26 cellular contexts compared by ENCODE assay signal in the genomic region with DNA sequence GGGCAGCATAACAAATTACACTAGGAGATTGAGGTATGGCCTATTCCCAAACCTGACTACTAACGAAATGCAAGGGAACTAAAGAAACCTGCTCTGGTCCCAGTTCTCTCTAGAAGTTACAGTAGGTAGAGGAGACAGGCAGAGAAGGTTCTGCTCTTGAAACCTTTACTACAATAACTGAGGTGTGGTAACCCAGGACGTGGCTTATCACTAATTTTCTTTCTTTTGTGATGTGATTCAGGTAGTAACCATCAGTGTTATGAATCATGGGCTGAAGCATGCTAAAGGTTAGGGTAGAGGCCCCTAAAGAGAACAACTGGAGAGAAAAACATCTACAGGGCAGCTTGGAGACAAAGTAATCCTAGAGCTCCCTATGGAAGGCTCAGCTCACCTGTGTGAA. TPM values are rescaled to one million over a fixed set of nuclear protein-coding genes. Genes with fewer than 3 reads are reported as not detected.
DNase-seq lines count a peak whose midpoint lies in the region; ATAC-seq and TF ChIP-seq lines count a peak whose summit lies in the region.
"Had no signal": no experiment of that assay in that cellular context is flagged by ENCODE, and none has a peak within 500 bp of the region (broad histone marks: within the 10 kb centered on the region; RNA-seq: fewer than 3 reads in every experiment).

No MANE protein-coding gene starts in this region.

- peaks cover 0 to 4% of the 10 kb centered on the region in 2 donors for H3K36me3 Mint-ChIP-seq in activated naive CD4-positive, alpha-beta T cell treated with anti-CD3 and anti-CD28 coated beads, Interleukin-2, amount 50 U/mL, for 72 hours
- peaks cover 14% of the 10 kb centered on the region for H3K36me3 Mint-ChIP-seq in activated naive CD4-positive, alpha-beta T cell treated with anti-CD3 and anti-CD28 coated beads for 36 hours (ENCODE audit: low read depth)
- H3K36me3 Mint-ChIP-seq in activated naive CD8-positive, alpha-beta T cell treated with anti-CD3 and anti-CD28 coated beads, Interleukin-2, amount 50 U/mL, for 24 hours (ENCODE audit: low read depth): peaks cover 37% of the 10 kb centered on the region
- peaks cover 71% of the 10 kb centered on the region for H3K36me3 Mint-ChIP-seq in stimulated activated effector memory CD8-positive, alpha-beta T cell treated with anti-CD3 and anti-CD28 coated beads, Interleukin-12 subunit alpha, Interleukin-12 subunit beta, amount 100 ng/mL, for 72 hours

- no peak overlapping the region for H3K27ac ChIP-seq in PC-3 (ENCODE audit: low read length)
- H3K27ac ChIP-seq: BLaER1, Peyer's patch, SK-N-MC had no signal

- no peaks in the 10 kb centered on the region for H3F3A ChIP-seq in PC-3 (ENCODE audit: low read length, unreplicated experiment)

- H3K9me2 ChIP-seq in PC-3 (replicated peaks; ENCODE audit: low read length): no peaks in the 10 kb centered on the region

- no peak overlapping the region for H3K4me2 ChIP-seq in PC-3 (ENCODE audit: low read length)
- H3K4me2 ChIP-seq: BLaER1 had no signal

- no peaks in the 10 kb centered on the region for H4K20me1 ChIP-seq in PC-3 (ENCODE audit: low read length)
- H4K20me1 ChIP-seq: BLaER1 had no signal

- H3K4me3 Mint-ChIP-seq in activated naive CD4-positive, alpha-beta T cell treated with anti-CD3 and anti-CD28 coated beads for 36 hours: no peak overlapping the region
- no peak overlapping the region for H3K4me3 Mint-ChIP-seq in activated naive CD8-positive, alpha-beta T cell treated with anti-CD3 and anti-CD28 coated beads, Interleukin-2, amount 50 U/mL, for 24 hours
- no peak overlapping the region for H3K4me3 Mint-ChIP-seq in stimulated activated effector memory CD8-positive, alpha-beta T cell treated with anti-CD3 and anti-CD28 coated beads, Interleukin-12 subunit alpha, Interleukin-12 subunit beta, amount 100 ng/mL, for 72 hours
- H3K4me3 Mint-ChIP-seq: CD4-positive, alpha-beta T cell had no signal

- H3K4me1 ChIP-seq in PC-3 (ENCODE audit: insufficient read depth, low read length): peaks cover 9% of the 10 kb centered on the region; the same call in 1 of the 2 replicates
- H3K4me1 ChIP-seq: BLaER1 had no signal

- H2AFZ ChIP-seq in PC-3 (ENCODE audit: low read length): no peak overlapping the region

- peak; percentile 40 to 48 for ATAC-seq in activated naive CD4-positive, alpha-beta T cell treated with anti-CD3 and anti-CD28 coated beads, Interleukin-2, amount 50 U/mL, for 72 hours
- ATAC-seq in PC-3 (no peak), GM18868 (IDR thresholded peaks at IDR 0.05; ENCODE audit: unreplicated experiment) (no peak)
- no peak for ATAC-seq in activated naive CD8-positive, alpha-beta T cell treated with anti-CD3 and anti-CD28 coated beads, Interleukin-2, amount 50 U/mL, for 24 hours
- ATAC-seq in stimulated activated effector memory CD8-positive, alpha-beta T cell treated with anti-CD3 and anti-CD28 coated beads, Interleukin-12 subunit alpha, Interleukin-12 subunit beta, amount 100 ng/mL, for 72 hours: peak; percentile 50
- ATAC-seq: HCT116 had no signal

- no peaks in the 10 kb centered on the region for H3K9me3 Mint-ChIP-seq in activated naive CD4-positive, alpha-beta T cell treated with anti-CD3 and anti-CD28 coated beads, Interleukin-2, amount 50 U/mL, for 72 hours
- no peaks in the 10 kb centered on the region for H3K9me3 Mint-ChIP-seq in activated naive CD4-positive, alpha-beta T cell treated with anti-CD3 and anti-CD28 coated beads for 36 hours
- H3K9me3 Mint-ChIP-seq in activated naive CD8-positive, alpha-beta T cell treated with anti-CD3 and anti-CD28 coated beads, Interleukin-2, amount 50 U/mL, for 24 hours: no peaks in the 10 kb centered on the region
- H3K9me3 Mint-ChIP-seq in stimulated activated effector memory CD8-positive, alpha-beta T cell treated with anti-CD3 and anti-CD28 coated beads, Interleukin-12 subunit alpha, Interleukin-12 subunit beta, amount 100 ng/mL, for 72 hours: no peaks in the 10 kb centered on the region
- H3K9me3 Mint-ChIP-seq: CD4-positive, alpha-beta T cell had no signal

- H3K9ac ChIP-seq in PC-3 (ENCODE audit: low read length): no peak overlapping the region
- H3K9ac ChIP-seq: BLaER1 had no signal

- H3K79me2 ChIP-seq in PC-3 (ENCODE audit: low read length): no peaks in the 10 kb centered on the region

- H3K36me3 ChIP-seq in PC-3 (ENCODE audit: low read depth, low read length): peaks cover 34% of the 10 kb centered on the region

- H3K27me3 ChIP-seq in PC-3 (ENCODE audit: low read length): no peaks in the 10 kb centered on the region
- H3K27me3 ChIP-seq: BLaER1, Peyer's patch had no signal

- no peaks in the 10 kb centered on the region for H3K9me3 ChIP-seq in PC-3 (ENCODE audit: low read length)
- H3K9me3 ChIP-seq: BLaER1, Peyer's patch had no signal

- TF ChIP-seq CTCF in PC-3 (conservative IDR thresholded peaks at IDR 0.05; ENCODE audit: low read depth, low read length): no peak

- H3K27me3 Mint-ChIP-seq in activated naive CD4-positive, alpha-beta T cell treated with anti-CD3 and anti-CD28 coated beads for 36 hours (ENCODE audit: low read depth): no peaks in the 10 kb centered on the region
- no peaks in the 10 kb centered on the region for H3K27me3 Mint-ChIP-seq in activated naive CD8-positive, alpha-beta T cell treated with anti-CD3 and anti-CD28 coated beads, Interleukin-2, amount 50 U/mL, for 24 hours
- H3K27me3 Mint-ChIP-seq: CD4-positive, alpha-beta T cell had no signal

- H3K27ac Mint-ChIP-seq in activated naive CD4-positive, alpha-beta T cell treated with anti-CD3 and anti-CD28 coated beads, Interleukin-2, amount 50 U/mL, for 72 hours: no peak overlapping the region
- H3K27ac Mint-ChIP-seq in activated naive CD4-positive, alpha-beta T cell treated with anti-CD3 and anti-CD28 coated beads for 36 hours: no peak overlapping the region
- peak overlapping the region; percentile 2 for H3K27ac Mint-ChIP-seq in activated naive CD8-positive, alpha-beta T cell treated with anti-CD3 and anti-CD28 coated beads, Interleukin-2, amount 50 U/mL, for 24 hours
- peak overlapping the region; percentile 60 for H3K27ac Mint-ChIP-seq in stimulated activated effector memory CD8-positive, alpha-beta T cell treated with anti-CD3 and anti-CD28 coated beads, Interleukin-12 subunit alpha, Interleukin-12 subunit beta, amount 100 ng/mL, for 72 hours
- H3K27ac Mint-ChIP-seq: CD4-positive, alpha-beta T cell had no signal

- intact Hi-C loops in activated naive CD4-positive, alpha-beta T cell treated with anti-CD3 and anti-CD28 coated beads for 36 hours (cut with micrococcal nuclease): no loop called here
- intact Hi-C loops in PC-3 (cut with micrococcal nuclease): no loop called here

- no peak for DNase-seq in activated naive CD4-positive, alpha-beta T cell treated with anti-CD3 and anti-CD28 coated beads, Interleukin-2, amount 50 U/mL, for 72 hours (ENCODE audit: low spot score in 2 of 2)
- no peak for DNase-seq in activated naive CD4-positive, alpha-beta T cell treated with anti-CD3 and anti-CD28 coated beads for 36 hours
- peak; percentile 17 for DNase-seq in PC-3
- DNase-seq in activated naive CD8-positive, alpha-beta T cell treated with anti-CD3 and anti-CD28 coated beads, Interleukin-2, amount 50 U/mL, for 24 hours: no peak
- DNase-seq in stimulated activated effector memory CD8-positive, alpha-beta T cell treated with anti-CD3 and anti-CD28 coated beads, Interleukin-12 subunit alpha, Interleukin-12 subunit beta, amount 100 ng/mL, for 72 hours (ENCODE audit: low spot score in 2 of 2): no peak
- DNase-seq in NCI-H1105 treated with DMSO at 0.1 percent for 48 hours (lab: John Stamatoyannopoulos, UW): no peak
- DNase-seq: CD4-positive, alpha-beta T cell; COR-L47; DMS53; IMR-90; KG1; MM.1S; NCI-H1417; NCI-H1694; NCI-H2029 treated with DMSO at 0.1 percent for 48 hours; NCI-H2171; NCI-H226; NCI-H510A; NCI-H69; Peyer's patch; SHP77 treated with DMSO at 0.1 percent for 48 hours had no signal

- CTCF ChIA-PET in activated naive CD4-positive, alpha-beta T cell treated with anti-CD3 and anti-CD28 coated beads for 36 hours (lab: Charles Lee): interaction anchor here (1.4 kb wide), 1 partner anchor 119 kb away, joined by 3 read pairs; no protein-coding TSS in a partner anchor
- CTCF ChIA-PET in PC-3 (lab: Charles Lee): no interaction called here

- POLR2A ChIA-PET in PC-3 (lab: Charles Lee; ENCODE audit: unreplicated experiment): no interaction called here

- peaks cover 2% of the 10 kb centered on the region for H3K4me1 Mint-ChIP-seq in activated naive CD4-positive, alpha-beta T cell treated with anti-CD3 and anti-CD28 coated beads for 36 hours (ENCODE audit: low read depth)
- no peaks in the 10 kb centered on the region for H3K4me1 Mint-ChIP-seq in activated naive CD8-positive, alpha-beta T cell treated with anti-CD3 and anti-CD28 coated beads, Interleukin-2, amount 50 U/mL, for 24 hours
- no peaks in the 10 kb centered on the region for H3K4me1 Mint-ChIP-seq in stimulated activated effector memory CD8-positive, alpha-beta T cell treated with anti-CD3 and anti-CD28 coated beads, Interleukin-12 subunit alpha, Interleukin-12 subunit beta, amount 100 ng/mL, for 72 hours

- H3K4me3 ChIP-seq in PC-3 (ENCODE audit: low read length): no peak overlapping the region
- H3K4me3 ChIP-seq: BLaER1, Peyer's patch, SK-N-MC had no signal

- BruUV-seq in PC-3 (replicated peaks; lab: Mats Ljungman, UMichigan): no TSS peak

RNA-seq across cellular contexts. Expression of a gene that starts 41.7 kb away (rescaled TPM):
- not detected for total RNA-seq in activated naive CD4-positive, alpha-beta T cell treated with anti-CD3 and anti-CD28 coated beads, Interleukin-2, amount 50 U/mL, for 72 hours
- not detected for total RNA-seq in activated naive CD4-positive, alpha-beta T cell treated with anti-CD3 and anti-CD28 coated beads for 36 hours
- 6.7 TPM in 2 replicates for total RNA-seq in PC-3 (2014; rRNA removed)
- total RNA-seq: CD4-positive, alpha-beta T cell; H4; IMR-90 had no signal

RNA-seq across cellular contexts. Expression of a gene that starts 59.9 kb away (rescaled TPM):
- 10 to 100 TPM; 39.9 to 69.8 TPM for total RNA-seq in activated naive CD4-positive, alpha-beta T cell treated with anti-CD3 and anti-CD28 coated beads, Interleukin-2, amount 50 U/mL, for 72 hours
- 10 to 100 TPM; 41.4 to 47.8 TPM for total RNA-seq in activated naive CD4-positive, alpha-beta T cell treated with anti-CD3 and anti-CD28 coated beads for 36 hours
- total RNA-seq in PC-3 (2014; rRNA removed): 16.9 and 20.9 TPM in 2 replicates

Comparison
In these comparisons a context has a peak if more than half of its experiments do, and no peak if none do; other contexts are left out.
1. ATAC-seq: peak in activated naive CD4-positive, alpha-beta T cell treated with anti-CD3 and anti-CD28 coated beads, Interleukin-2, amount 50 U/mL, for 72 hours (2 of 2) and stimulated activated effector memory CD8-positive, alpha-beta T cell treated with anti-CD3 and anti-CD28 coated beads, Interleukin-12 subunit alpha, Interleukin-12 subunit beta, amount 100 ng/mL, for 72 hours (single experiment); none in PC-3 (single experiment), activated naive CD8-positive, alpha-beta T cell treated with anti-CD3 and anti-CD28 coated beads, Interleukin-2, amount 50 U/mL, for 24 hours (single experiment) and GM18868 (single experiment).
2. H3K27ac Mint-ChIP-seq: peak in activated naive CD8-positive, alpha-beta T cell treated with anti-CD3 and anti-CD28 coated beads, Interleukin-2, amount 50 U/mL, for 24 hours (single experiment) and stimulated activated effector memory CD8-positive, alpha-beta T cell treated with anti-CD3 and anti-CD28 coated beads, Interleukin-12 subunit alpha, Interleukin-12 subunit beta, amount 100 ng/mL, for 72 hours (single experiment); none in activated naive CD4-positive, alpha-beta T cell treated with anti-CD3 and anti-CD28 coated beads, Interleukin-2, amount 50 U/mL, for 72 hours (0 of 2) and activated naive CD4-positive, alpha-beta T cell treated with anti-CD3 and anti-CD28 coated beads for 36 hours (single experiment).